Comparison of ENCODE assay signal across 9 cellular contexts in the genomic region with DNA sequence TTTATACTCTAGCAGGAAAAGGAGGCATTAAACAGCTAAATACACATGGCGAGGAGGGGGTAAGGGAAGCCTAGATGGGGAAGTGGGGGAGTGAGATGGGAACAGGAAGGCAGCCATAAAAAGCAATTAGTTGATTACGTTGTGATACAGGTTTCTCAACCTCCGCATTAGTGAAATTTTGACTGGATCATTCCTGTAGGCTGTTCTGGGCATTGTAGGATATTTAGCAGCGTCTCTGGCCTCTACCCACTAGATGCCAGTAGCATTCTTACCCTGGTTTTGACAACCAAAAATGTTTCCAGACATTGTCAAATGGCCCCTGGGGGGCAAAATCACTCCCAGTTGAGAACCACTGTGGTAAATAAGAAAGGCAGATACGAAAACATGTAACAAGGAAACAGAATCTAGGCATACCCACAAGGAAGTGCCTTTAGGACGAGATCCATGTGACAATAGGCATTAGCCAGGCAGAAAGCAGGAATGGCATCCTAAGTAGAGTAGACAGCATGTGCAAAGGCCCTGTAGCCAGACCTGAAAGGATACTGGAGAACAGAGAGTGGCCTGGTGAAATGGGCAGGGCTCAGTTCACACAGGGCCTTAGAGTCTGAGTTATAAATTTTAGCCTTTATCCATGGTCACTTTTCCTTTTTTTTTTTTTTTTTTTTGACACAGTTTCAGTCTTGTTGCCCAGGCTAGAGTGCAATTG. TPM values are rescaled to one million over a fixed set of nuclear protein-coding genes. Genes with fewer than 3 reads are reported as not detected.
DNase-seq lines count a peak whose midpoint lies in the region; ATAC-seq and TF ChIP-seq lines count a peak whose summit lies in the region.
"Had no signal": no experiment of that assay in that cellular context is flagged by ENCODE, and none has a peak within 500 bp of the region (broad histone marks: within the 10 kb centered on the region; RNA-seq: fewer than 3 reads in every experiment).

No MANE protein-coding gene starts in this region.

- H3K9me3 Mint-ChIP-seq in activated naive CD8-positive, alpha-beta T cell treated with anti-CD3 and anti-CD28 coated beads, Interleukin-2, amount 10 ng/mL, durations not matched to agents 7 days and 5 days: peaks cover 2% of the 10 kb centered on the region
- H3K9me3 Mint-ChIP-seq in memory B cell: peaks cover 4% of the 10 kb centered on the region

- no peak for TF ChIP-seq CTCF in AG04450 (IDR thresholded peaks at IDR 0.05; ENCODE audit: low read depth, low read length)

- POLR2A ChIA-PET in AG04450 (lab: Yijun Ruan, JAX): interaction anchor here (0.6 to 1.6 kb wide), 2 partner anchors 77 to 104 kb away, joined by 3 to 7 read pairs; no protein-coding TSS in a partner anchor
- POLR2A ChIA-PET in activated naive CD8-positive, alpha-beta T cell treated with anti-CD3 and anti-CD28 coated beads, Interleukin-2, amount 10 ng/mL, durations not matched to agents 7 days and 5 days (lab: Charles Lee): interaction anchor here (0.6 to 1.5 kb wide), 6 partner anchors 26 to 102 kb away, joined by 3 to 21 read pairs (median 4); a partner anchor contains a TSS

- in situ Hi-C loops in KBM-7 (cut with MboI; ENCODE audit: low pct_unique_long_range_greater_than_20kb, low sequenced_read_pairs): no loop called here

- peaks cover 32% of the 10 kb centered on the region for H3K4me1 Mint-ChIP-seq in activated naive CD8-positive, alpha-beta T cell treated with anti-CD3 and anti-CD28 coated beads, Interleukin-2, amount 10 ng/mL, durations not matched to agents 7 days and 5 days
- peaks cover 23% of the 10 kb centered on the region for H3K4me1 Mint-ChIP-seq in memory B cell

- H3K27ac ChIP-seq in AG04450 (ENCODE audit: low read depth, low read length): peak overlapping the region; percentile 91

- H3K4me3 ChIP-seq in AG04450 (ENCODE audit: low read depth, low read length): peak overlapping the region; percentile 60

- peak overlapping the region; percentile 95 for H3K4me3 Mint-ChIP-seq in activated naive CD8-positive, alpha-beta T cell treated with anti-CD3 and anti-CD28 coated beads, Interleukin-2, amount 10 ng/mL, durations not matched to agents 7 days and 5 days
- peak overlapping the region; percentile 96 for H3K4me3 Mint-ChIP-seq in memory B cell

- peaks cover 2% of the 10 kb centered on the region for H3K36me3 Mint-ChIP-seq in activated naive CD8-positive, alpha-beta T cell treated with anti-CD3 and anti-CD28 coated beads, Interleukin-2, amount 10 ng/mL, durations not matched to agents 7 days and 5 days
- H3K36me3 Mint-ChIP-seq in memory B cell: peaks cover 3% of the 10 kb centered on the region

- H3K9me3 ChIP-seq in AG04450 (ENCODE audit: control insufficient read depth, insufficient read depth, low read length): no peaks in the 10 kb centered on the region

- H3K27me3 Mint-ChIP-seq in activated naive CD8-positive, alpha-beta T cell treated with anti-CD3 and anti-CD28 coated beads, Interleukin-2, amount 10 ng/mL, durations not matched to agents 7 days and 5 days: no peaks in the 10 kb centered on the region
- no peaks in the 10 kb centered on the region for H3K27me3 Mint-ChIP-seq in memory B cell

- peak overlapping the region; percentile 95 for H3K27ac Mint-ChIP-seq in activated naive CD8-positive, alpha-beta T cell treated with anti-CD3 and anti-CD28 coated beads, Interleukin-2, amount 10 ng/mL, durations not matched to agents 7 days and 5 days
- peak overlapping the region; percentile 94 for H3K27ac Mint-ChIP-seq in memory B cell

- H3K27me3 ChIP-seq in AG04450 (ENCODE audit: control insufficient read depth, insufficient read depth, low read length): no peaks in the 10 kb centered on the region

- CTCF ChIA-PET in AG04450 (lab: Charles Lee): interaction anchor here (0.5 to 2.0 kb wide), 6 partner anchors 95 to 305 kb away, joined by 3 to 4 read pairs (median 3); no protein-coding TSS in a partner anchor

- no peak for ATAC-seq in activated naive CD8-positive, alpha-beta T cell treated with anti-CD3 and anti-CD28 coated beads, Interleukin-2, amount 10 ng/mL, durations not matched to agents 7 days and 5 days (ENCODE audit: low read depth)
- ATAC-seq in memory B cell (ENCODE audit: low read depth) (no peak), HG03439 (IDR thresholded peaks at IDR 0.05; ENCODE audit: unreplicated experiment) (no peak), HG02763 (IDR thresholded peaks at IDR 0.05; ENCODE audit: unreplicated experiment) (no peak), HG02623 (IDR thresholded peaks at IDR 0.05; ENCODE audit: unreplicated experiment) (no peak)

- DNase-seq in AG04450 (ENCODE audit: low read depth, low spot score) (no peak), KBM-7 (peak; percentile 84), memory B cell (ENCODE audit: low spot score in 2 of 2) (no peak), iPS-NIHi7 (ENCODE audit: extremely low spot score) (no peak)
- no peak for DNase-seq in activated naive CD8-positive, alpha-beta T cell treated with anti-CD3 and anti-CD28 coated beads, Interleukin-2, amount 10 ng/mL, durations not matched to agents 7 days and 5 days
- DNase-seq: stimulated activated CD4-positive, alpha-beta T cell treated with anti-CD3 and anti-CD28 coated beads, Interleukin-1b, Interleukin-23, amount 100 ng/mL, for 48 hours had no signal

RNA-seq across cellular contexts. Expression of a gene that starts 25.8 kb away (rescaled TPM):
- 49.4 and 54.7 TPM in 2 replicates for polyA plus RNA-seq in AG04450 (2011; rRNA removed)
- polyA minus RNA-seq in AG04450 (2011; rRNA and poly(A)+ RNA removed): 46.4 and 49.5 TPM in 2 replicates
- total RNA-seq in activated naive CD8-positive, alpha-beta T cell treated with anti-CD3 and anti-CD28 coated beads, Interleukin-2, amount 10 ng/mL, durations not matched to agents 7 days and 5 days: 10 to 100 TPM; 65.9 to 67.3 TPM
